11 cellular contexts compared by ENCODE assay signal in the genomic region with DNA sequence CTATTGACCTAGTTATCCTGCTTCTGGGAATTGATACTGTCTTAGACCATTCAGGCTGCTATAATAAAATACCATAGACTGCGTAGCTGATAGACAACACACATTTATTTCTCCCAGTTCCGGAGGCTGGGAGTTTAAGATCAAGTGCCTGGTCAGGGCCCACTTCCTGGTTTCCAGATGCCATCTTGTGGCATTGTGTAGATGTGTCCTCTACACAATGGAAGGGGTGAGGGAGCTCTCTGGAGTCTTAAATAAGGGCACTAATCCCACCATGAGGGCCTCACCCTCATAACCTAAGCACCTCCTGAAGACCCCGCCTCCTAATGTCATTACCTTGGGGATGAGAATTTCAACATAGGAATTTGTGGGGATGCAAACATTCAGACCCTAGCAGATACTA.
DNase-seq lines count a peak whose midpoint lies in the region; ATAC-seq, FAIRE-seq and TF ChIP-seq lines count a peak whose summit lies in the region.
"Had no signal": no experiment of that assay in that cellular context is flagged by ENCODE, and none has a peak within 500 bp of the region (broad histone marks: within the 10 kb centered on the region; RNA-seq: fewer than 3 reads in every experiment).

No MANE protein-coding gene starts in this region.

- H3K4me2 ChIP-seq in GM12878 (ENCODE audit: control insufficient read depth, insufficient read depth): no peak overlapping the region
- H3K4me2 ChIP-seq in neural progenitor cell: no peak overlapping the region

- H3K9me3 Mint-ChIP-seq in neural progenitor cell: no peaks in the 10 kb centered on the region

- no peak for TF ChIP-seq POLR2A in GM12878 (IDR thresholded peaks at IDR 0.05; ENCODE audit: low read depth, low read length)

- no peak overlapping the region for H3K27ac Mint-ChIP-seq in neural progenitor cell
- H3K27ac Mint-ChIP-seq: nephron progenitor cell had no signal

- no peaks in the 10 kb centered on the region for H3K27me3 Mint-ChIP-seq in neural progenitor cell (ENCODE audit: insufficient read depth, low read depth)

- H3K9me3 ChIP-seq in GM12878 (replicated peaks; ENCODE audit: control insufficient read depth, insufficient read depth, low read length): no peaks in the 10 kb centered on the region
- no peaks in the 10 kb centered on the region for H3K9me3 ChIP-seq in neural progenitor cell (ENCODE audit: low read depth)
- H3K9me3 ChIP-seq: Peyer's patch had no signal

- H3K4me1 Mint-ChIP-seq in neural progenitor cell: no peaks in the 10 kb centered on the region
- H3K4me1 Mint-ChIP-seq: nephron progenitor cell had no signal

- H3K27me3 ChIP-seq in GM12878 (replicated peaks in 1 of 2; ENCODE audit: control insufficient read depth in 2 of 2, insufficient read depth in 2 of 2, low read length in 1 of 2): no peaks in the 10 kb centered on the region
- H3K27me3 ChIP-seq in neural progenitor cell: no peaks in the 10 kb centered on the region
- H3K27me3 ChIP-seq: Peyer's patch had no signal

- 90% methylated on average over 3 of the region's 3 CpGs for WGBS in GM12878 (ENCODE audit: insufficient coverage, insufficient replicate concordance, low lambda C conversion rate, missing lambda C conversion rate)

- no peaks in the 10 kb centered on the region for H3K4me1 ChIP-seq in GM12878 (ENCODE audit: control insufficient read depth, insufficient read depth, low read length)
- H3K4me1 ChIP-seq in neural progenitor cell: no peaks in the 10 kb centered on the region
- H3K4me1 ChIP-seq: Peyer's patch had no signal

- TF ChIP-seq EP300 in GM12878 (IDR thresholded peaks at IDR 0.05; ENCODE audit: borderline replicate concordance in 1 of 2, control insufficient read depth in 1 of 2, low read depth in 2 of 2, low read length in 2 of 2): no peak

- CTCF ChIA-PET in GM12878 (lab: Yijun Ruan, JAX): no interaction called here

- H4K20me1 ChIP-seq in GM12878 (ENCODE audit: control insufficient read depth, insufficient read depth) (no peaks in the 10 kb centered on the region), neural progenitor cell (ENCODE audit: low read depth) (no peaks in the 10 kb centered on the region)

- H2AFZ ChIP-seq in GM12878 (ENCODE audit: control insufficient read depth, low read depth, low read length): no peak overlapping the region
- no peak overlapping the region for H2AFZ ChIP-seq in neural progenitor cell (replicated peaks)

- 0 out of 2 replicates have a peak, but pooled peaks have one; percentile 16 for TF ChIP-seq RAD21 in GM12878 (IDR thresholded peaks at IDR 0.05; ENCODE audit: insufficient read depth, low read depth, low read length)

- H3K4me3 ChIP-seq in GM12878: no peak overlapping the region
- no peak overlapping the region for H3K4me3 ChIP-seq in neural progenitor cell
- H3K4me3 ChIP-seq: Peyer's patch had no signal

- DNase-seq in NCI-H748 (lab: John Stamatoyannopoulos, UW; ENCODE audit: unreplicated experiment) (peak; percentile 23), NCI-H748 treated with DMSO at 0.1 percent for 48 hours (lab: John Stamatoyannopoulos, UW) (no peak), MV-4-11 (lab: John Stamatoyannopoulos, UW) (peak; percentile 31), GM12878 (ENCODE audit: low read depth, low spot score) (no peak), neural progenitor cell (ENCODE audit: low spot score) (peak; percentile 25), GOT3 (lab: John Stamatoyannopoulos, UW) (no peak), NCI-H146 treated with DMSO at 0.1 percent for 48 hours (lab: John Stamatoyannopoulos, UW; ENCODE audit: unreplicated experiment) (no peak)
- DNase-seq: nephron progenitor cell; Peyer's patch; stimulated activated CD4-positive, alpha-beta T cell treated with anti-CD3 and anti-CD28 coated beads, Interleukin-12 subunit alpha, Interleukin-12 subunit beta, amount 100 ng/mL, for 4 hours had no signal

- FAIRE-seq in GM12878 (lab: Jason Lieb, UNC): no peak

- in situ Hi-C loops in GM12878 (cut with MboI): no loop called here

- intact Hi-C loops in GM12878 (cut with micrococcal nuclease; ENCODE audit: unreplicated experiment): no loop called here

- no peak overlapping the region for H3K4me3 Mint-ChIP-seq in neural progenitor cell
- H3K4me3 Mint-ChIP-seq: nephron progenitor cell had no signal

- BruUV-seq in GM12878 (replicated peaks; lab: Mats Ljungman, UMichigan): no TSS peak

- SMC1A ChIA-PET in GM12878 (lab: Charles Lee; ENCODE audit: uncharacterized antibody, unreplicated experiment): interaction anchor here (0.5 kb wide), 1 partner anchor 14 kb away, joined by 3 read pairs; no protein-coding TSS in a partner anchor

- POLR2A ChIA-PET in GM12878 (lab: Charles Lee): no interaction called here

- H3K27ac ChIP-seq in GM12878 (ENCODE audit: control insufficient read depth, insufficient read depth) (no peak overlapping the region), neural progenitor cell (no peak overlapping the region)
- H3K27ac ChIP-seq: Peyer's patch had no signal

- no peaks in the 10 kb centered on the region for H3K36me3 Mint-ChIP-seq in neural progenitor cell

- H3K9ac ChIP-seq in GM12878 (ENCODE audit: control insufficient read depth, insufficient read depth, low read length) (no peak overlapping the region), neural progenitor cell (no peak overlapping the region)

- H3F3A ChIP-seq in neural progenitor cell (ENCODE audit: low read depth): no peaks in the 10 kb centered on the region

- peak in 1 of 3 experiments; percentile 15; a peak in 1 of 6 replicates for TF ChIP-seq CTCF in GM12878 (IDR thresholded peaks at IDR 0.05 in 2 of 3, conservative IDR thresholded peaks at IDR 0.05 in 1 of 3; ENCODE audit: control insufficient read depth in 2 of 3, extremely low read depth in 1 of 3, insufficient read depth in 1 of 3, low read depth in 3 of 3, low read length in 3 of 3)
- TF ChIP-seq CTCF in neural progenitor cell (IDR thresholded peaks at IDR 0.05): peak; percentile 13

- H3K79me2 ChIP-seq in GM12878 (ENCODE audit: control insufficient read depth, insufficient read depth, low read length) (no peaks in the 10 kb centered on the region), neural progenitor cell (ENCODE audit: low read depth) (no peaks in the 10 kb centered on the region)

- ATAC-seq in GM12878 (no peak), HG02623 (IDR thresholded peaks at IDR 0.05; ENCODE audit: unreplicated experiment) (no peak)

- RAD21 ChIA-PET in GM12878 (lab: Charles Lee; ENCODE audit: unreplicated experiment): no interaction called here

- no peaks in the 10 kb centered on the region for H3K36me3 ChIP-seq in GM12878 (ENCODE audit: control insufficient read depth in 2 of 2, insufficient read depth in 2 of 2, low read length in 1 of 2)
- no peaks in the 10 kb centered on the region for H3K36me3 ChIP-seq in neural progenitor cell
- H3K36me3 ChIP-seq: Peyer's patch had no signal

TF ChIP-seq in GM12878, 131 proteins besides CTCF, POLR2A, EP300 and RAD21 (continues in another document):
- no peak for TF ChIP-seq HDAC6 (IDR thresholded peaks at IDR 0.05; ENCODE audit: unreplicated experiment)
- no peak for TF ChIP-seq MEF2B (IDR thresholded peaks at IDR 0.05; ENCODE audit: partially characterized antibody, poor library complexity, severe bottlenecking)
- TF ChIP-seq NFXL1 (IDR thresholded peaks at IDR 0.05; ENCODE audit: borderline replicate concordance): no peak
- no peak for TF ChIP-seq SUPT20H (IDR thresholded peaks at IDR 0.05; ENCODE audit: borderline replicate concordance, control insufficient read depth, low read depth, low read length)
- TF ChIP-seq CEBPB (IDR thresholded peaks at IDR 0.05; ENCODE audit: borderline replicate concordance in 1 of 2, low read depth in 2 of 2, low read length in 2 of 2): no peak
- TF ChIP-seq CBFB (IDR thresholded peaks at IDR 0.05; ENCODE audit: low read depth): no peak
- TF ChIP-seq PAX8 (IDR thresholded peaks at IDR 0.05): no peak
- TF ChIP-seq, protein P1, sequence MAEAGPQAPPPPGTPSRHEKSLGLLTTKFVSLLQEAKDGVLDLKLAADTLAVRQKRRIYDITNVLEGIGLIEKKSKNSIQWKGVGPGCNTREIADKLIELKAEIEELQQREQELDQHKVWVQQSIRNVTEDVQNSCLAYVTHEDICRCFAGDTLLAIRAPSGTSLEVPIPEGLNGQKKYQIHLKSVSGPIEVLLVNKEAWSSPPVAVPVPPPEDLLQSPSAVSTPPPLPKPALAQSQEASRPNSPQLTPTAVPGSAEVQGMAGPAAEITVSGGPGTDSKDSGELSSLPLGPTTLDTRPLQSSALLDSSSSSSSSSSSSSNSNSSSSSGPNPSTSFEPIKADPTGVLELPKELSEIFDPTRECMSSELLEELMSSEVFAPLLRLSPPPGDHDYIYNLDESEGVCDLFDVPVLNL (IDR thresholded peaks at IDR 0.05; ENCODE audit: low read depth, low read length): no peak
- TF ChIP-seq, protein P2, sequence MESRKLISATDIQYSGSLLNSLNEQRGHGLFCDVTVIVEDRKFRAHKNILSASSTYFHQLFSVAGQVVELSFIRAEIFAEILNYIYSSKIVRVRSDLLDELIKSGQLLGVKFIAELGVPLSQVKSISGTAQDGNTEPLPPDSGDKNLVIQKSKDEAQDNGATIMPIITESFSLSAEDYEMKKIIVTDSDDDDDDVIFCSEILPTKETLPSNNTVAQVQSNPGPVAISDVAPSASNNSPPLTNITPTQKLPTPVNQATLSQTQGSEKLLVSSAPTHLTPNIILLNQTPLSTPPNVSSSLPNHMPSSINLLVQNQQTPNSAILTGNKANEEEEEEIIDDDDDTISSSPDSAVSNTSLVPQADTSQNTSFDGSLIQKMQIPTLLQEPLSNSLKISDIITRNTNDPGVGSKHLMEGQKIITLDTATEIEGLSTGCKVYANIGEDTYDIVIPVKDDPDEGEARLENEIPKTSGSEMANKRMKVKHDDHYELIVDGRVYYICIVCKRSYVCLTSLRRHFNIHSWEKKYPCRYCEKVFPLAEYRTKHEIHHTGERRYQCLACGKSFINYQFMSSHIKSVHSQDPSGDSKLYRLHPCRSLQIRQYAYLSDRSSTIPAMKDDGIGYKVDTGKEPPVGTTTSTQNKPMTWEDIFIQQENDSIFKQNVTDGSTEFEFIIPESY (IDR thresholded peaks at IDR 0.05): no peak

Comparison
In these comparisons a context has a peak if more than half of its experiments do, and no peak if none do; other contexts are left out.
1. DNase-seq: peak in NCI-H748 (single experiment), MV-4-11 (single experiment) and neural progenitor cell (single experiment); none in NCI-H748 treated with DMSO at 0.1 percent for 48 hours (single experiment), GM12878 (single experiment), GOT3 (single experiment) and NCI-H146 treated with DMSO at 0.1 percent for 48 hours (single experiment).